In the genomic region with DNA sequence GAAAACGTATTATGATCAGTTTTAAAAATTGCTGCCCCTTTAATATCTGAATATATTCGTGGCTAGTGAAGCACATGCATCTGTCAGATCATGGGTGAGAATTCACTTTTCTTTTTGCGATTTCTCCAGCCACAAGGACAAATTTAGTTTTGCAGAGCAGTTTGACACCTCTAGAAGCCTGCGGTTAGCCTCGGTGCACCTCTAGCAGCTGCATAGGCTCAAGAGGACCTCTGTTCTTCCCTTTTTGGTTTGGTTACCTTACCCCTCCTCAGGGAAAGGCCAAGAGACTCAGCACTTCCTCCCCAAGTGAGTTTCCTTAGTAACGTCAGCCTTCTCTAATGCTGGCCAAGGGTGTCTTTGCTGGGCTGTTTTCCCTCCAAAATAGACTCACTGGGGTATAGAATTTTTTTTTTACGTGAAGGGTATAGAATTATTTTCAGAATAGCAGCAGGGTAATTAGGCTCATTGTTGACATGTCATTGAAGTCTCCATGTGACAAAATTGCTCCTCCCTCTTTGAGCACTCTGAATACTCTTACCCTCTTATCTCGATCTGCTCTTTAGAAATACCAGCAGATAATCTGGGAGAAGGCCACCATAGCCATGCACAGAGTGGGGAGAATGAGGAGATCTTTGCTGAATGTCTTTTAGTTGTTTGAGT, we compare ENCODE assay signal across 8 cellular contexts.
A peak's percentile ranks its signal among the peaks of the same experiment; 100 is the strongest.
DNase-seq lines count a peak whose midpoint lies in the region; ATAC-seq lines count a peak whose summit lies in the region.
"Had no signal": no experiment of that assay in that cellular context is flagged by ENCODE, and none has a peak within 500 bp of the region (broad histone marks: within the 10 kb centered on the region; RNA-seq: fewer than 3 reads in every experiment).

No MANE protein-coding gene starts in this region.

- no peaks in the 10 kb centered on the region for H3K9me3 Mint-ChIP-seq in naive B cell

- H3K4me1 Mint-ChIP-seq in naive B cell, result peaks cover 22 to 52% (median 23%) of the 10 kb centered on the region in 3 donors

- peak; percentile 41 for DNase-seq in naive B cell
- DNase-seq in activated gamma-delta T cell treated with Interleukin-2 at 50 U/mL for 16 hours, result no peak
- no peak for DNase-seq in superior temporal gyrus (ENCODE audit: extremely low spot score)
- DNase-seq in hippocampal formation (lab: John Stamatoyannopoulos, UW), result no peak

- ATAC-seq in GM18909 (IDR thresholded peaks at IDR 0.05; ENCODE audit: poor library complexity, unreplicated experiment) (peak; percentile 86), GM21825 (IDR thresholded peaks at IDR 0.05; ENCODE audit: unreplicated experiment) (peak; percentile 83), HG03520 (IDR thresholded peaks at IDR 0.05; ENCODE audit: unreplicated experiment) (peak; percentile 57), naive B cell (ENCODE audit: low read depth in 2 of 2) (peak; percentile 95 to 97)

- no peaks in the 10 kb centered on the region for H3K27me3 Mint-ChIP-seq in naive B cell

- no peaks in the 10 kb centered on the region for H3K36me3 Mint-ChIP-seq in naive B cell

- H3K4me3 Mint-ChIP-seq in naive B cell, result peak overlapping the region in 7 of 8 donors; percentile 6 to 70 (median 42)

- peak overlapping the region; percentile 7 to 76 (median 36) for H3K27ac Mint-ChIP-seq in naive B cell
- H3K27ac Mint-ChIP-seq: progenitor cell of endocrine pancreas had no signal
